In genomic region chr9:83511051-83511450, GRCh38 we compare ENCODE assay signal across 8 cellular contexts. TPM values are rescaled to one million over a fixed set of nuclear protein-coding genes. Genes with fewer than 3 reads are reported as not detected.
DNase-seq lines count a peak whose midpoint lies in the region; ATAC-seq, FAIRE-seq and TF ChIP-seq lines count a peak whose summit lies in the region.

No MANE protein-coding gene starts in this region.

- intact Hi-C loops in posterior cingulate gyrus (cut with DNase I) = no loop called here

- no peak overlapping the region for H3K4me3 Mint-ChIP-seq in activated naive CD8-positive, alpha-beta T cell treated with anti-CD3 and anti-CD28 coated beads, Interleukin-2, amount 50 U/mL, for 24 hours

- FAIRE-seq in small intestine (lab: Jason Lieb, UNC) = no peak

- no peak for TF ChIP-seq CTCF in epithelial cell of esophagus (IDR thresholded peaks at IDR 0.05; ENCODE audit: insufficient read depth, low read depth, low read length, missing control alignments)

- DNase-seq in epithelial cell of esophagus (ENCODE audit: low read depth) = peak; percentile 42
- no peak for DNase-seq in posterior cingulate gyrus
- no peak for DNase-seq in mucosa of gallbladder (ENCODE audit: low spot score)
- no peak for DNase-seq in small intestine
- DNase-seq in activated naive CD8-positive, alpha-beta T cell treated with anti-CD3 and anti-CD28 coated beads, Interleukin-2, amount 50 U/mL, for 24 hours = no peak

- H3K4me1 Mint-ChIP-seq in activated naive CD8-positive, alpha-beta T cell treated with anti-CD3 and anti-CD28 coated beads, Interleukin-2, amount 50 U/mL, for 24 hours = peaks cover 3% of the 10 kb centered on the region

- peak; percentile 99 for ATAC-seq in GM18499 (IDR thresholded peaks at IDR 0.05; ENCODE audit: insufficient read depth, unreplicated experiment)
- ATAC-seq in GM21528 (IDR thresholded peaks at IDR 0.05; ENCODE audit: low FRiP score, unreplicated experiment) = peak; percentile 91
- ATAC-seq in HG03575 (IDR thresholded peaks at IDR 0.05; ENCODE audit: extremely low read depth, insufficient number of reproducible peaks, low FRiP score, unreplicated experiment) = peak; percentile 98
- ATAC-seq in activated naive CD8-positive, alpha-beta T cell treated with anti-CD3 and anti-CD28 coated beads, Interleukin-2, amount 50 U/mL, for 24 hours = no peak

- H3K27ac ChIP-seq in small intestine (ENCODE audit: low read depth in 1 of 2, low read length in 1 of 2) = no peak overlapping the region

- no peaks in the 10 kb centered on the region for H3K9me3 Mint-ChIP-seq in activated naive CD8-positive, alpha-beta T cell treated with anti-CD3 and anti-CD28 coated beads, Interleukin-2, amount 50 U/mL, for 24 hours

- H3K36me3 Mint-ChIP-seq in activated naive CD8-positive, alpha-beta T cell treated with anti-CD3 and anti-CD28 coated beads, Interleukin-2, amount 50 U/mL, for 24 hours (ENCODE audit: low read depth) = peaks cover 2% of the 10 kb centered on the region

- no peak overlapping the region for H3K4me3 ChIP-seq in epithelial cell of esophagus (ENCODE audit: low read length)
- no peak overlapping the region for H3K4me3 ChIP-seq in small intestine (ENCODE audit: low read depth in 1 of 2, low read length in 2 of 2)

- no peaks in the 10 kb centered on the region for H3K36me3 ChIP-seq in small intestine (ENCODE audit: control insufficient read depth in 2 of 2, insufficient read depth in 2 of 2, low read length in 2 of 2)

- 64 to 68% (median 66%) methylated on average over 1 of the region's 1 CpG for WGBS in small intestine, 3 donors

- no peaks in the 10 kb centered on the region for H3K4me1 ChIP-seq in small intestine (ENCODE audit: control insufficient read depth in 2 of 2, insufficient read depth in 1 of 2, low read depth in 1 of 2, low read length in 1 of 2)

- H3K27me3 Mint-ChIP-seq in activated naive CD8-positive, alpha-beta T cell treated with anti-CD3 and anti-CD28 coated beads, Interleukin-2, amount 50 U/mL, for 24 hours = no peaks in the 10 kb centered on the region

- no peaks in the 10 kb centered on the region for H3K9me3 ChIP-seq in small intestine (ENCODE audit: control insufficient read depth, low read depth)

- no peaks in the 10 kb centered on the region for H3K27me3 ChIP-seq in small intestine (ENCODE audit: control insufficient read depth in 2 of 2, insufficient read depth in 2 of 2, low read length in 2 of 2)

- no peak overlapping the region for H3K27ac Mint-ChIP-seq in activated naive CD8-positive, alpha-beta T cell treated with anti-CD3 and anti-CD28 coated beads, Interleukin-2, amount 50 U/mL, for 24 hours

RNA-seq across cellular contexts. Expression of gene FRMD3, which starts 27.1 kb away (rescaled TPM):
- total RNA-seq in mucosa of gallbladder = 3.6 TPM
- polyA plus RNA-seq in small intestine = 1 to 10 TPM; 2.4 to 7.3 (median 3.8) TPM
